In the genomic region with DNA sequence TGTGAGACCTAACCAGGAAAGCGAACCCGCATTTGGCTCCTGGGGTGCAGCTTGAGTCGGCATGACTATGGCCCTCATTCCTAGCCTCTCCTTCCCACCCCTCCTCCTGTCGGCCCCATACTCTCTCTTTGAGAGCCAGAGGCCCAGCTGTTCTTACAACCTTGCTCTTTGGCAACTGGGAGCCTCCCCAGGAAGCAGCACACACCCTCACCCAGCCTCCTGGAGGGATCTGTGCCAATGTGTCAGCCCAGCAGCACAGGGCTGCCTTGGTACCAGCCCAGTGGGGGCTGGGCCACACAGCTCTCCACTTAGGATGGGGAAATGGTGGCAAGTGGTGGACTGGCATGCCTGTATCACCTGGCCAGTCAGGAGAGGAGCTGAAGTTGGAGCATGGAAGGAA, we compare ENCODE assay signal across 1 cellular context.
TF ChIP-seq lines count a peak whose summit lies in the region.

No MANE protein-coding gene starts in this region.

TF ChIP-seq in IMR-90, 13 proteins besides CTCF, POLR2A, EP300 and RAD21:
- TF ChIP-seq RCOR1 (IDR thresholded peaks at IDR 0.05; ENCODE audit: insufficient replicate concordance, low read length), result no peak
- TF ChIP-seq, protein P1, sequence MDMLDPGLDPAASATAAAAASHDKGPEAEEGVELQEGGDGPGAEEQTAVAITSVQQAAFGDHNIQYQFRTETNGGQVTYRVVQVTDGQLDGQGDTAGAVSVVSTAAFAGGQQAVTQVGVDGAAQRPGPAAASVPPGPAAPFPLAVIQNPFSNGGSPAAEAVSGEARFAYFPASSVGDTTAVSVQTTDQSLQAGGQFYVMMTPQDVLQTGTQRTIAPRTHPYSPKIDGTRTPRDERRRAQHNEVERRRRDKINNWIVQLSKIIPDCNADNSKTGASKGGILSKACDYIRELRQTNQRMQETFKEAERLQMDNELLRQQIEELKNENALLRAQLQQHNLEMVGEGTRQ (IDR thresholded peaks at IDR 0.05; ENCODE audit: low read depth, low read length), result no peak
- TF ChIP-seq FOS (IDR thresholded peaks at IDR 0.05; ENCODE audit: low read depth, low read length), result no peak
- TF ChIP-seq CHD1 (IDR thresholded peaks at IDR 0.05; ENCODE audit: low read depth, low read length), result no peak
- TF ChIP-seq BHLHE40 (IDR thresholded peaks at IDR 0.05; ENCODE audit: low read depth, low read length), result no peak
- TF ChIP-seq CEBPB (IDR thresholded peaks at IDR 0.05; ENCODE audit: low read depth, low read length), result no peak
- TF ChIP-seq MAFK (IDR thresholded peaks at IDR 0.05; ENCODE audit: low read depth, low read length), result no peak
- TF ChIP-seq MXI1 (IDR thresholded peaks at IDR 0.05; ENCODE audit: borderline replicate concordance, low read depth, low read length), result no peak
- TF ChIP-seq, protein P2, sequence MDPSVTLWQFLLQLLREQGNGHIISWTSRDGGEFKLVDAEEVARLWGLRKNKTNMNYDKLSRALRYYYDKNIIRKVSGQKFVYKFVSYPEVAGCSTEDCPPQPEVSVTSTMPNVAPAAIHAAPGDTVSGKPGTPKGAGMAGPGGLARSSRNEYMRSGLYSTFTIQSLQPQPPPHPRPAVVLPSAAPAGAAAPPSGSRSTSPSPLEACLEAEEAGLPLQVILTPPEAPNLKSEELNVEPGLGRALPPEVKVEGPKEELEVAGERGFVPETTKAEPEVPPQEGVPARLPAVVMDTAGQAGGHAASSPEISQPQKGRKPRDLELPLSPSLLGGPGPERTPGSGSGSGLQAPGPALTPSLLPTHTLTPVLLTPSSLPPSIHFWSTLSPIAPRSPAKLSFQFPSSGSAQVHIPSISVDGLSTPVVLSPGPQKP (IDR thresholded peaks at IDR 0.05; ENCODE audit: borderline replicate concordance, low read depth, low read length), result no peak
- no peak for TF ChIP-seq RFX5 (IDR thresholded peaks at IDR 0.05; ENCODE audit: low read depth, low read length)
TF ChIP-seq in IMR-90: peak in this region for 0.
